12 cellular contexts compared by ENCODE assay signal in genomic region chr15:25830844-25831443, GRCh38. TPM values are rescaled to one million over a fixed set of nuclear protein-coding genes. Genes with fewer than 3 reads are reported as not detected.
DNase-seq lines count a peak whose midpoint lies in the region; ATAC-seq, FAIRE-seq and TF ChIP-seq lines count a peak whose summit lies in the region.
"Had no signal": no experiment of that assay in that cellular context is flagged by ENCODE, and none has a peak within 500 bp of the region (broad histone marks: within the 10 kb centered on the region; RNA-seq: fewer than 3 reads in every experiment).

No MANE protein-coding gene starts in this region.

- H3K9me3 ChIP-seq in body of pancreas (peaks cover 0 to 7% (median 0%) of the 10 kb centered on the region in 3 donors), skeletal muscle satellite cell (replicated peaks; ENCODE audit: low read length) (no peaks in the 10 kb centered on the region), kidney (ENCODE audit: control insufficient read depth in 1 of 2, low read length in 2 of 2) (no peaks in the 10 kb centered on the region)

- FAIRE-seq in kidney (lab: Jason Lieb, UNC): no peak

- TF ChIP-seq POLR2A in body of pancreas (IDR thresholded peaks at IDR 0.05): no peak

- no peak for TF ChIP-seq CTCF in body of pancreas (IDR thresholded peaks at IDR 0.05)
- TF ChIP-seq CTCF in kidney epithelial cell (IDR thresholded peaks at IDR 0.05; ENCODE audit: insufficient read depth, low read length, poor library complexity, severe bottlenecking): no peak
- TF ChIP-seq CTCF in kidney (IDR thresholded peaks at IDR 0.05; ENCODE audit: borderline replicate concordance, extremely low read depth, insufficient read depth): no peak

- 42 to 50% methylated on average over 11 of the region's 11 CpGs for WGBS in body of pancreas, 2 donors

- H3K4me3 ChIP-seq in body of pancreas (no peak overlapping the region), kidney epithelial cell (ENCODE audit: low read depth, low read length) (no peak overlapping the region), skeletal muscle satellite cell (ENCODE audit: low read length) (peak overlapping the region; percentile 62), kidney (ENCODE audit: low read length in 2 of 2) (no peak overlapping the region)
- H3K4me3 ChIP-seq: PC-9 had no signal

- DNase-seq in ELR (ENCODE audit: low read depth) (peak; percentile 2), body of pancreas (peak in 1 of 4 donors; percentile 33), kidney epithelial cell (ENCODE audit: low read depth) (peak; percentile 81), LoVo (ENCODE audit: low spot score) (no peak), OCI-M1 (lab: John Stamatoyannopoulos, UW) (no peak), NCI-H187 (lab: John Stamatoyannopoulos, UW) (no peak), kidney (no peak)
- DNase-seq: activated CD4-positive, alpha-beta memory T cell treated with anti-CD3 and anti-CD28 coated beads for 36 hours; cortex of kidney; DMS 273 treated with DMSO at 0.1 percent for 48 hours; PC-9 had no signal

- H3K36me3 ChIP-seq in body of pancreas (replicated peaks in 1 of 2; ENCODE audit: insufficient read depth in 1 of 2, low read depth in 2 of 2): no peaks in the 10 kb centered on the region
- H3K36me3 ChIP-seq in kidney epithelial cell (ENCODE audit: control insufficient read depth, insufficient read depth, low read length): no peaks in the 10 kb centered on the region
- H3K36me3 ChIP-seq in skeletal muscle satellite cell (ENCODE audit: insufficient read depth, low read length): no peaks in the 10 kb centered on the region
- no peaks in the 10 kb centered on the region for H3K36me3 ChIP-seq in kidney (ENCODE audit: control insufficient read depth in 1 of 2, insufficient read depth in 2 of 2, low read length in 2 of 2)

- H3K4me2 ChIP-seq in skeletal muscle satellite cell (ENCODE audit: low read length): peak overlapping the region; percentile 84
- H3K4me2 ChIP-seq: PC-9 had no signal

- intact Hi-C loops in body of pancreas (cut with DNase I): no loop called here
- intact Hi-C loops in kidney (cut with DNase I): no loop called here

- H3K27ac ChIP-seq in body of pancreas (peak overlapping the region in 1 of 4 donors; percentile 3), kidney (ENCODE audit: low read depth in 2 of 2, low read length in 2 of 2) (peak overlapping the region in 1 of 2 donors; percentile 27)
- H3K27ac ChIP-seq: PC-9 had no signal

- H3K4me1 ChIP-seq in body of pancreas (no peaks in the 10 kb centered on the region), skeletal muscle satellite cell (ENCODE audit: control insufficient read depth, insufficient read depth, low read length) (peaks cover 33% of the 10 kb centered on the region), kidney (ENCODE audit: control insufficient read depth in 1 of 2, insufficient read depth in 1 of 2, low read depth in 1 of 2, low read length in 2 of 2) (no peaks in the 10 kb centered on the region)

- H3K27me3 ChIP-seq in body of pancreas: no peaks in the 10 kb centered on the region
- H3K27me3 ChIP-seq in kidney epithelial cell (ENCODE audit: control insufficient read depth, insufficient read depth, low read length): no peaks in the 10 kb centered on the region
- H3K27me3 ChIP-seq in skeletal muscle satellite cell (ENCODE audit: control insufficient read depth, insufficient read depth, low read length): no peaks in the 10 kb centered on the region

- ATAC-seq in body of pancreas: peak; percentile 27

- peak overlapping the region; percentile 82 for H3K9ac ChIP-seq in skeletal muscle satellite cell (ENCODE audit: low read depth, low read length)
- H3K9ac ChIP-seq in kidney (ENCODE audit: low read length in 2 of 2): no peak overlapping the region

RNA-seq across cellular contexts. Expression of gene ATP10A, which starts 32.2 kb away (rescaled TPM):
- total RNA-seq in body of pancreas (1 to 10 TPM; 1.3 to 2.0 TPM), kidney epithelial cell (7.6 and 8.0 TPM in 2 replicates), kidney (6.8 TPM)
- total RNA-seq in skeletal muscle satellite cell (2012; rRNA removed): 3.3 and 4.4 TPM in 2 replicates
- 4.0 TPM for polyA plus RNA-seq in kidney (ENCODE audit: insufficient read depth, low read depth, low replicate concordance)
- total RNA-seq: PC-9 had no signal

Comparison
In these comparisons a context has a peak if more than half of its experiments do, and no peak if none do; other contexts are left out.
1. DNase-seq: peak in ELR (single experiment) and kidney epithelial cell (single experiment); none in LoVo (single experiment), OCI-M1 (single experiment), NCI-H187 (0 of 2) and kidney (single experiment).